ENCODE assay signal across 1 cellular context in genomic region chr20:34475979-34476736, GRCh38.
TF ChIP-seq lines count a peak whose summit lies in the region.

No MANE protein-coding gene starts in this region.

TF ChIP-seq in HepG2, 621 proteins besides CTCF, POLR2A, EP300 and RAD21 (continued from another document and continues in another):
- TF ChIP-seq PBX3 (CRISPR knock-in tag; IDR thresholded peaks at IDR 0.05; ENCODE audit: borderline replicate concordance) (no peak), ZNF546 (CRISPR knock-in tag; conservative IDR thresholded peaks at IDR 0.05) (no peak), KLF12 (CRISPR knock-in tag; IDR thresholded peaks at IDR 0.05; ENCODE audit: borderline replicate concordance) (no peak), ZFP37 (CRISPR knock-in tag; IDR thresholded peaks at IDR 0.05; ENCODE audit: borderline replicate concordance) (no peak), ZNF207 (IDR thresholded peaks at IDR 0.05; ENCODE audit: borderline replicate concordance) (no peak), DR1 (CRISPR knock-in tag; IDR thresholded peaks at IDR 0.05) (no peak; the same call in 1 of the 2 replicates), JUND (CRISPR knock-in tag; IDR thresholded peaks at IDR 0.05) (no peak), ZNF713 (CRISPR knock-in tag; IDR thresholded peaks at IDR 0.05) (no peak), MEF2D (CRISPR knock-in tag; IDR thresholded peaks at IDR 0.05) (no peak), NKX3-1 (CRISPR knock-in tag; IDR thresholded peaks at IDR 0.05) (no peak), HNF1B (CRISPR knock-in tag; IDR thresholded peaks at IDR 0.05) (no peak), GATAD2A (CRISPR knock-in tag; IDR thresholded peaks at IDR 0.05) (no peak), PRPF4 (IDR thresholded peaks at IDR 0.05; ENCODE audit: low read depth, low read length, poor library complexity, severe bottlenecking) (no peak), NFKB2 (CRISPR knock-in tag; IDR thresholded peaks at IDR 0.05; ENCODE audit: borderline replicate concordance) (no peak; the same call in 1 of the 2 replicates), ZNF333 (CRISPR knock-in tag; IDR thresholded peaks at IDR 0.05; ENCODE audit: borderline replicate concordance) (no peak), ZNF17 (CRISPR knock-in tag; IDR thresholded peaks at IDR 0.05) (no peak), ZNF691 (CRISPR knock-in tag; IDR thresholded peaks at IDR 0.05; ENCODE audit: borderline replicate concordance, low read depth) (0 out of 2 replicates have a peak, but pooled peaks have one; percentile 39), ZNF768 (CRISPR knock-in tag; IDR thresholded peaks at IDR 0.05) (peak; percentile 42; the same call in 1 of the 2 replicates), ZNF687 (CRISPR knock-in tag; IDR thresholded peaks at IDR 0.05) (peak; percentile 81), THAP11 (CRISPR knock-in tag; IDR thresholded peaks at IDR 0.05) (peak; percentile 65), NBN (conservative IDR thresholded peaks at IDR 0.05) (no peak), ZNF83 (CRISPR knock-in tag; IDR thresholded peaks at IDR 0.05; ENCODE audit: borderline replicate concordance) (no peak), SKI (IDR thresholded peaks at IDR 0.05; ENCODE audit: partially characterized antibody) (peak; percentile 51), GABPA (IDR thresholded peaks at IDR 0.05; ENCODE audit: low read depth, low read length) (no peak), GABPA (CRISPR knock-in tag; IDR thresholded peaks at IDR 0.05; ENCODE audit: low read depth) (no peak), YY1 (IDR thresholded peaks at IDR 0.05; ENCODE audit: insufficient read depth, insufficient replicate concordance, low read depth, low read length) (peak; percentile 82), SRSF9 (IDR thresholded peaks at IDR 0.05; ENCODE audit: borderline replicate concordance, insufficient read depth, low read depth, low read length, poor library complexity, severe bottlenecking) (no peak), ZNF253 (CRISPR knock-in tag; IDR thresholded peaks at IDR 0.05; ENCODE audit: borderline replicate concordance) (no peak), ZNF557 (CRISPR knock-in tag; IDR thresholded peaks at IDR 0.05) (no peak), ZFX (CRISPR knock-in tag; IDR thresholded peaks at IDR 0.05; ENCODE audit: low read depth) (peak; percentile 82), MYPOP (CRISPR knock-in tag; IDR thresholded peaks at IDR 0.05) (no peak), ZNF329 (CRISPR knock-in tag; IDR thresholded peaks at IDR 0.05; ENCODE audit: low read depth) (no peak), ESRRA (CRISPR knock-in tag; IDR thresholded peaks at IDR 0.05; ENCODE audit: low read depth) (0 out of 2 replicates have a peak, but pooled peaks have one; percentile 55), GLMP (CRISPR knock-in tag; IDR thresholded peaks at IDR 0.05; ENCODE audit: borderline replicate concordance) (no peak), ZNF567 (CRISPR knock-in tag; IDR thresholded peaks at IDR 0.05; ENCODE audit: borderline replicate concordance) (no peak), POLR2G (IDR thresholded peaks at IDR 0.05; ENCODE audit: low read depth, low read length) (no peak), ZNF503 (CRISPR knock-in tag; IDR thresholded peaks at IDR 0.05) (no peak), SNAPC5 (CRISPR knock-in tag; IDR thresholded peaks at IDR 0.05; ENCODE audit: borderline replicate concordance) (no peak), NR2F1 (CRISPR knock-in tag; IDR thresholded peaks at IDR 0.05) (no peak), ZNF770 (CRISPR knock-in tag; IDR thresholded peaks at IDR 0.05) (peak; percentile 63; the same call in 1 of the 2 replicates), BRD4 (CRISPR knock-in tag; IDR thresholded peaks at IDR 0.05) (no peak), MYC (CRISPR knock-in tag; IDR thresholded peaks at IDR 0.05; ENCODE audit: borderline replicate concordance) (peak; percentile 34; the same call in 1 of the 2 replicates), MTF2 (CRISPR knock-in tag; IDR thresholded peaks at IDR 0.05; ENCODE audit: borderline replicate concordance) (no peak), NFYC (CRISPR knock-in tag; IDR thresholded peaks at IDR 0.05) (no peak), GMEB2 (CRISPR knock-in tag; IDR thresholded peaks at IDR 0.05; ENCODE audit: low read depth) (no peak), ZBTB43 (CRISPR knock-in tag; conservative IDR thresholded peaks at IDR 0.05) (no peak), TBX2 (CRISPR knock-in tag; IDR thresholded peaks at IDR 0.05; ENCODE audit: borderline replicate concordance) (no peak), ZNF775 (CRISPR knock-in tag; IDR thresholded peaks at IDR 0.05; ENCODE audit: borderline replicate concordance) (no peak), NFIB (CRISPR knock-in tag; IDR thresholded peaks at IDR 0.05; ENCODE audit: borderline replicate concordance) (no peak), SOX13 (IDR thresholded peaks at IDR 0.05) (no peak), SOX13 (CRISPR knock-in tag; conservative IDR thresholded peaks at IDR 0.05 in 1 of 2, IDR thresholded peaks at IDR 0.05 in 1 of 2) (no peak; a peak in 1 of 4 replicates)
